In the genomic region with DNA sequence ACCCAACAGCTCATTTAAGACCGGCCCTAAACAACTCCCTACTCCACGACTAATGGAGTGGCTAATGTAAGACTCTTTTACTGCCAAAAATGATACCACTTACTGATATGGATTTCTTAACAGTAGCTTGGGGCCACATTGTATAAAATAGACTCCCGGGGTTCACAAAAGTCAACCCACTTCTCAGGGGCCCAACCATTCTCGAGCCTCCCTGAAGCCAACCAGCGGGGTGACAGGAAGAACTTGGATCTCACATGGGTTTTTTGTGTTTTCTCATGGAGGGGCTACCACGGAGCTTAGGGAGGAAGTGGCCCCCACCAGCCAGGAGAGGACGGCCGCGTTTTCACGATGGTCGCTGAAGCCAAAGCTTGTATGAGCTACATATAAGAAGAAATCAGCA, we compare ENCODE assay signal across 17 cellular contexts. TPM values are rescaled to one million over a fixed set of nuclear protein-coding genes. Genes with fewer than 3 reads are reported as not detected.
DNase-seq lines count a peak whose midpoint lies in the region; ATAC-seq, FAIRE-seq and TF ChIP-seq lines count a peak whose summit lies in the region.
"Had no signal": no experiment of that assay in that cellular context is flagged by ENCODE, and none has a peak within 500 bp of the region (broad histone marks: within the 10 kb centered on the region; RNA-seq: fewer than 3 reads in every experiment).

No MANE protein-coding gene starts in this region.

- no peaks in the 10 kb centered on the region for H3K9me3 ChIP-seq in left ventricle myocardium inferior (replicated peaks)
- H3K9me3 ChIP-seq in parathyroid adenoma (ENCODE audit: control insufficient read depth, low read length), result no peaks in the 10 kb centered on the region

- in situ Hi-C loops in G401 (cut with HindIII; ENCODE audit: low sequenced_read_pairs), result no loop called here

- no peak for ATAC-seq in Right ventricle myocardium inferior
- ATAC-seq in HG03439 (IDR thresholded peaks at IDR 0.05; ENCODE audit: unreplicated experiment), result no peak
- ATAC-seq in GM19351 (IDR thresholded peaks at IDR 0.05; ENCODE audit: unreplicated experiment), result no peak
- ATAC-seq: CD8-positive, alpha-beta T cell; HCT116; HepG2 had no signal

- peak; percentile 50 for FAIRE-seq in urothelium cell line (lab: Jason Lieb, UNC)
- FAIRE-seq: HepG2 had no signal

- intact Hi-C loops in left ventricle myocardium inferior (cut with micrococcal nuclease), result no loop called here
- intact Hi-C loops in Right ventricle myocardium inferior (cut with DNase I), result no loop called here

- H3K79me2 ChIP-seq in parathyroid adenoma, result no peaks in the 10 kb centered on the region

- H3K27ac ChIP-seq in left ventricle myocardium inferior (replicated peaks) (peak overlapping the region; percentile 90), parathyroid adenoma (peak overlapping the region; percentile 36)
- H3K27ac ChIP-seq: BLaER1 treated with 17β-estradiol and CSF1 and Interleukin-3, amounts not matched to agents 10 nM and 100 nM had no signal

- no peak overlapping the region for H3K4me3 ChIP-seq in left ventricle myocardium inferior
- H3K4me3 ChIP-seq in parathyroid adenoma (ENCODE audit: low read depth, low read length), result no peak overlapping the region
- H3K4me3 ChIP-seq: BLaER1 treated with 17β-estradiol and CSF1 and Interleukin-3, amounts not matched to agents 10 nM and 100 nM had no signal

- peaks cover 31% of the 10 kb centered on the region for H3K4me1 ChIP-seq in left ventricle myocardium inferior
- no peaks in the 10 kb centered on the region for H3K4me1 ChIP-seq in parathyroid adenoma

- no peak for DNase-seq in left ventricle myocardium inferior
- DNase-seq in Right ventricle myocardium inferior (ENCODE audit: missing footprints), result no peak
- peak; percentile 22 for DNase-seq in G401 (ENCODE audit: low spot score)
- DNase-seq in urothelium cell line (ENCODE audit: low spot score), result no peak
- DNase-seq: CD8-positive, alpha-beta T cell; COR-L47; DMS 273 treated with DMSO at 0.1 percent for 48 hours; DMS53; GF-D8; GOT3; HFFc6 had no signal

- no peak overlapping the region for H3K4me2 ChIP-seq in parathyroid adenoma (ENCODE audit: low read length)
- H3K4me2 ChIP-seq: BLaER1 treated with 17β-estradiol and CSF1 and Interleukin-3, amounts not matched to agents 10 nM and 100 nM had no signal

- no peak overlapping the region for H2AFZ ChIP-seq in parathyroid adenoma

- H3K36me3 ChIP-seq in left ventricle myocardium inferior (no peaks in the 10 kb centered on the region), parathyroid adenoma (ENCODE audit: control insufficient read depth, insufficient read depth, low read length) (no peaks in the 10 kb centered on the region)
- H3K36me3 ChIP-seq: BLaER1 treated with 17β-estradiol and CSF1 and Interleukin-3, amounts not matched to agents 10 nM and 100 nM had no signal

- no peak overlapping the region for H3K9ac ChIP-seq in parathyroid adenoma
- H3K9ac ChIP-seq: BLaER1 treated with 17β-estradiol and CSF1 and Interleukin-3, amounts not matched to agents 10 nM and 100 nM had no signal

- no peaks in the 10 kb centered on the region for H3K27me3 ChIP-seq in left ventricle myocardium inferior (ENCODE audit: low read depth)
- no peaks in the 10 kb centered on the region for H3K27me3 ChIP-seq in parathyroid adenoma (ENCODE audit: control insufficient read depth, insufficient read depth, low read length)

- no peak for TF ChIP-seq CTCF in left ventricle myocardium inferior (IDR thresholded peaks at IDR 0.05; ENCODE audit: borderline replicate concordance)
- TF ChIP-seq CTCF in parathyroid adenoma (IDR thresholded peaks at IDR 0.05), result no peak

RNA-seq across cellular contexts. Expression of gene MCF2L, which starts 8.1 kb away (rescaled TPM):
- total RNA-seq in left ventricle myocardium inferior (41.2 TPM), Right ventricle myocardium inferior (45.9 TPM)
- total RNA-seq in G401 (2014; rRNA removed; shearing (Covaris generic)), result 2.8 and 4.7 TPM in 2 replicates
- total RNA-seq: HFFc6 had no signal
